Comparison of ENCODE assay signal across 8 cellular contexts in genomic region chr13:35157143-35157755, GRCh38.
DNase-seq lines count a peak whose midpoint lies in the region; ATAC-seq, FAIRE-seq and TF ChIP-seq lines count a peak whose summit lies in the region.

No MANE protein-coding gene starts in this region.

- H3K27ac ChIP-seq in SJCRH30 (no peak overlapping the region), H1 (ENCODE audit: low read depth, low read length) (no peak overlapping the region)

- H2AK5ac ChIP-seq in H1 (ENCODE audit: low read depth, low read length): no peak overlapping the region

- H3K4me3 ChIP-seq in SJCRH30 (no peak overlapping the region), H1 (ENCODE audit: extremely low read depth in 1 of 4, insufficient read depth in 2 of 4, low read depth in 3 of 4, low read length in 4 of 4) (no peak overlapping the region)

- H2BK5ac ChIP-seq in H1 (ENCODE audit: low read depth, low read length): no peak overlapping the region

- peak; percentile 62 for ATAC-seq in GM21447 (IDR thresholded peaks at IDR 0.05; ENCODE audit: unreplicated experiment)

- H3K79me2 ChIP-seq in H1 (ENCODE audit: control insufficient read depth in 1 of 2, insufficient read depth in 2 of 2, low read length in 2 of 2): no peaks in the 10 kb centered on the region

- no peak overlapping the region for H2BK120ac ChIP-seq in H1 (replicated peaks; ENCODE audit: low read depth, low read length)

- no peaks in the 10 kb centered on the region for H3K27me3 ChIP-seq in SJCRH30
- no peaks in the 10 kb centered on the region for H3K27me3 ChIP-seq in H1 (replicated peaks in 1 of 4; ENCODE audit: control insufficient read depth in 3 of 4, extremely low read depth in 1 of 4, insufficient read depth in 3 of 4, low read length in 3 of 4)

- POLR2A ChIA-PET in H1 (lab: Charles Lee; ENCODE audit: partially characterized antibody): no interaction called here

- FAIRE-seq in H1 (lab: Jason Lieb, UNC): peak; percentile 93

- TF ChIP-seq EP300 in H1 (IDR thresholded peaks at IDR 0.05; ENCODE audit: borderline replicate concordance in 1 of 2, low read depth in 2 of 2, low read length in 2 of 2): no peak

- no peak overlapping the region for H4K5ac ChIP-seq in H1 (ENCODE audit: insufficient read length, low read depth, low read length)

- H4K91ac ChIP-seq in H1 (replicated peaks; ENCODE audit: insufficient read length, low read length): no peak overlapping the region

- H3K23me2 ChIP-seq in H1 (ENCODE audit: low read depth, low read length): no peaks in the 10 kb centered on the region

- H2AFZ ChIP-seq in H1 (ENCODE audit: low read length): no peak overlapping the region

- H3K4me1 ChIP-seq in SJCRH30 (no peaks in the 10 kb centered on the region), H1 (replicated peaks in 1 of 4; ENCODE audit: control insufficient read depth in 3 of 4, insufficient read depth in 4 of 4, low read length in 3 of 4) (no peaks in the 10 kb centered on the region)

- H4K20me1 ChIP-seq in H1 (replicated peaks in 1 of 2; ENCODE audit: control insufficient read depth in 1 of 2, insufficient read depth in 2 of 2, low read length in 2 of 2): no peaks in the 10 kb centered on the region

- CTCF ChIA-PET in H1 (lab: Charles Lee; ENCODE audit: partially characterized antibody): interaction anchor here (0.8 to 1.8 kb wide), 3 partner anchors 324 to 452 kb away, joined by 3 to 5 read pairs (median 3); no protein-coding TSS in a partner anchor

- peak; percentile 28 for DNase-seq in NCI-H1436 (lab: John Stamatoyannopoulos, UW)
- DNase-seq in NCI-H1436 treated with DMSO at 0.1 percent for 48 hours (lab: John Stamatoyannopoulos, UW): no peak
- DNase-seq in Kasumi-1 (lab: John Stamatoyannopoulos, UW): peak; percentile 19 to 45
- DNase-seq in SJCRH30: peak; percentile 21 to 82
- no peak for DNase-seq in H1 (ENCODE audit: low read depth in 1 of 2, low spot score in 2 of 2)
- peak; percentile 36 for DNase-seq in middle frontal gyrus (ENCODE audit: extremely low spot score, low spot score)
- no peak for DNase-seq in HuH-7.5 (ENCODE audit: low spot score)

- H2BK15ac ChIP-seq in H1 (ENCODE audit: low read length): no peak overlapping the region

- H3K9me3 ChIP-seq in SJCRH30 (replicated peaks) (no peaks in the 10 kb centered on the region), H1 (ENCODE audit: insufficient read depth in 2 of 2, low read depth in 1 of 2, low read length in 1 of 2) (no peaks in the 10 kb centered on the region)

- no peak overlapping the region for H3K9ac ChIP-seq in H1 (replicated peaks in 1 of 4; ENCODE audit: extremely low read depth in 1 of 4, low read depth in 3 of 4, low read length in 3 of 4)

- peak; percentile 91 to 93 for TF ChIP-seq RAD21 in H1 (IDR thresholded peaks at IDR 0.05 in 1 of 2, conservative IDR thresholded peaks at IDR 0.05 in 1 of 2; ENCODE audit: low read depth in 2 of 2, low read length in 2 of 2)

- no peak overlapping the region for H3K4ac ChIP-seq in H1 (replicated peaks; ENCODE audit: insufficient read length, low read depth, low read length)

- no peak overlapping the region for H4K8ac ChIP-seq in H1 (ENCODE audit: extremely low read depth, insufficient read depth, low read length)

- TF ChIP-seq POLR2A in H1 (IDR thresholded peaks at IDR 0.05; ENCODE audit: control extremely low read depth in 1 of 2, low read depth in 2 of 2, low read length in 2 of 2): no peak

- no peak overlapping the region for H3K56ac ChIP-seq in H1 (replicated peaks; ENCODE audit: insufficient read length, low read depth, low read length)

- H3K36me3 ChIP-seq in SJCRH30: no peaks in the 10 kb centered on the region; the same call in 1 of the 2 replicates
- peaks cover 0 to 4% (median 3%) of the 10 kb centered on the region in 4 experiments; a peak in 4 of 8 replicates for H3K36me3 ChIP-seq in H1 (ENCODE audit: control insufficient read depth in 2 of 4, insufficient read depth in 4 of 4, low read length in 3 of 4)

- H3K14ac ChIP-seq in H1 (ENCODE audit: insufficient read length): no peak overlapping the region

- peak in 2 of 3 experiments; percentile 46 to 61; a peak in 3 of 4 replicates for TF ChIP-seq CTCF in H1 (IDR thresholded peaks at IDR 0.05; ENCODE audit: control extremely low read depth in 1 of 3, insufficient read depth in 1 of 3, low read depth in 1 of 3, low read length in 3 of 3)

- H2BK20ac ChIP-seq in H1 (ENCODE audit: low read length): no peak overlapping the region

- no peaks in the 10 kb centered on the region for H3K79me1 ChIP-seq in H1 (ENCODE audit: low read depth, low read length)

- no peak overlapping the region for H3K18ac ChIP-seq in H1 (ENCODE audit: extremely low read depth, low read length)

- no peak overlapping the region for H2BK12ac ChIP-seq in H1 (ENCODE audit: low read depth, low read length)

- WGBS in H1 (ENCODE audit: extremely low coverage in 1 of 2, insufficient coverage in 1 of 2, insufficient read length in 1 of 2, insufficient replicate concordance in 2 of 2, low coverage in 1 of 2, low lambda C conversion rate in 2 of 2, missing lambda C conversion rate in 1 of 2), 2 experiments: 71% methylated on average over 3 of the region's 3 CpGs; no CpG with 5 or more reads in 1 of the 2 experiments

- H3K4me2 ChIP-seq in H1 (ENCODE audit: insufficient read depth in 1 of 2, low read depth in 2 of 2, low read length in 2 of 2): no peak overlapping the region

- no peak overlapping the region for H3K23ac ChIP-seq in H1 (ENCODE audit: insufficient read length)

TF ChIP-seq in H1, 55 proteins besides CTCF, POLR2A, EP300 and RAD21:
- TF ChIP-seq JUN (IDR thresholded peaks at IDR 0.05; ENCODE audit: low read depth, low read length) (no peak), TCF12 (IDR thresholded peaks at IDR 0.05; ENCODE audit: low read depth, low read length) (no peak), MAFK (IDR thresholded peaks at IDR 0.05; ENCODE audit: low read depth, low read length) (no peak), YY1 (IDR thresholded peaks at IDR 0.05; ENCODE audit: low read depth, low read length) (no peak), SP1 (IDR thresholded peaks at IDR 0.05; ENCODE audit: low read depth, low read length) (no peak), SAP30 (IDR thresholded peaks at IDR 0.05; ENCODE audit: insufficient read depth, insufficient replicate concordance, low read length) (no peak), SP4 (IDR thresholded peaks at IDR 0.05; ENCODE audit: low read length) (no peak), CHD1 (IDR thresholded peaks at IDR 0.05; ENCODE audit: low read depth, low read length) (no peak), GABPA (IDR thresholded peaks at IDR 0.05; ENCODE audit: borderline replicate concordance, insufficient read depth, low read length) (no peak), HDAC2 (IDR thresholded peaks at IDR 0.05; ENCODE audit: borderline replicate concordance in 1 of 2, low read depth in 2 of 2, low read length in 2 of 2) (no peak), HDAC6 (IDR thresholded peaks at IDR 0.05; ENCODE audit: low read depth, low read length) (no peak), EZH2 (IDR thresholded peaks at IDR 0.05; ENCODE audit: low read depth, low read length, severe bottlenecking) (no peak)
TF ChIP-seq in H1: peak in this region for 0.

Comparison
In these comparisons a context has a peak if more than half of its experiments do, and no peak if none do; other contexts are left out.
1. DNase-seq: peak in NCI-H1436 (single experiment), Kasumi-1 (2 of 2), SJCRH30 (2 of 2) and middle frontal gyrus (single experiment); none in NCI-H1436 treated with DMSO at 0.1 percent for 48 hours (single experiment), H1 (0 of 2) and HuH-7.5 (single experiment).